ENCODE assay signal across 8 cellular contexts in the genomic region with DNA sequence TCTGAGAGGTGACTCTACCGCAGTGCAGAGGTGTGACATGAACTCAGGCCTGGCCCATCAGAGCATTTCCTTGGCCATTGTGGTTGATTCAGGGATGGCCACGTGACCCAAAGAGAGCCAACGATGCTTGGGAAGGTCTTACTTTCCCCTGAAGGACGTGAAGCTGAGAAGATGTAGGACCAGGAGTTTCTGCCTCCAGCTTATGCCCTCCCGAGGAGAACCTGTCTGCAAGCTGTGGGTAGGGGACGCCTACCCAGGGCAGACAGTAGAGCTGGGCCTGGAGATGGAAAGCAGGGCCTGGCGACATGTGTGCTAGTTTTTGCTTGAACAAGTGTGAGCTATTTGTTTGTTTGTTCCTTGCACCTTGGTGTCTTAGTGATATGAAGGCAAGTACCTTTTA.
"Had no signal": no experiment of that assay in that cellular context is flagged by ENCODE, and none has a peak within 500 bp of the region (broad histone marks: within the 10 kb centered on the region; RNA-seq: fewer than 3 reads in every experiment).

No MANE protein-coding gene starts in this region.

- H3K27ac ChIP-seq: GM23248, HL-60 had no signal

- ATAC-seq: HCT116, HepG2 had no signal

- DNase-seq: GM23248, GOT3, H7, HFFc6 had no signal

- H3K9ac ChIP-seq: GM23248 had no signal

- H3K4me3 ChIP-seq: GM23248, HAP-1 had no signal

- H3K36me3 ChIP-seq: HAP-1 had no signal

- H3K9me3 ChIP-seq: HAP-1 had no signal

- H2AFZ ChIP-seq: GM23248 had no signal

- FAIRE-seq: HepG2 had no signal
